8 cellular contexts compared by ENCODE assay signal in genomic region chr3:39112535-39112934, GRCh38.
"Had no signal": no experiment of that assay in that cellular context is flagged by ENCODE, and none has a peak within 500 bp of the region (broad histone marks: within the 10 kb centered on the region; RNA-seq: fewer than 3 reads in every experiment).

No MANE protein-coding gene starts in this region.

- DNase-seq: H9, HCEC 1CT, KG1 had no signal

- H3K4me3 Mint-ChIP-seq: GM23338, H9 had no signal

- H3K27ac Mint-ChIP-seq: GM23338 had no signal

- FAIRE-seq: H1, H54, HTR-8/SVneo had no signal

- ATAC-seq: GM23338 had no signal

- H3K4me2 ChIP-seq: GM23338 had no signal

- H3K9me3 Mint-ChIP-seq: GM23338, H9, IgD-negative memory B cell had no signal

- H2AFZ ChIP-seq: GM23338 had no signal

- H3K4me3 ChIP-seq: GM23338 had no signal
